Comparison of ENCODE assay signal across 8 cellular contexts in the genomic region with DNA sequence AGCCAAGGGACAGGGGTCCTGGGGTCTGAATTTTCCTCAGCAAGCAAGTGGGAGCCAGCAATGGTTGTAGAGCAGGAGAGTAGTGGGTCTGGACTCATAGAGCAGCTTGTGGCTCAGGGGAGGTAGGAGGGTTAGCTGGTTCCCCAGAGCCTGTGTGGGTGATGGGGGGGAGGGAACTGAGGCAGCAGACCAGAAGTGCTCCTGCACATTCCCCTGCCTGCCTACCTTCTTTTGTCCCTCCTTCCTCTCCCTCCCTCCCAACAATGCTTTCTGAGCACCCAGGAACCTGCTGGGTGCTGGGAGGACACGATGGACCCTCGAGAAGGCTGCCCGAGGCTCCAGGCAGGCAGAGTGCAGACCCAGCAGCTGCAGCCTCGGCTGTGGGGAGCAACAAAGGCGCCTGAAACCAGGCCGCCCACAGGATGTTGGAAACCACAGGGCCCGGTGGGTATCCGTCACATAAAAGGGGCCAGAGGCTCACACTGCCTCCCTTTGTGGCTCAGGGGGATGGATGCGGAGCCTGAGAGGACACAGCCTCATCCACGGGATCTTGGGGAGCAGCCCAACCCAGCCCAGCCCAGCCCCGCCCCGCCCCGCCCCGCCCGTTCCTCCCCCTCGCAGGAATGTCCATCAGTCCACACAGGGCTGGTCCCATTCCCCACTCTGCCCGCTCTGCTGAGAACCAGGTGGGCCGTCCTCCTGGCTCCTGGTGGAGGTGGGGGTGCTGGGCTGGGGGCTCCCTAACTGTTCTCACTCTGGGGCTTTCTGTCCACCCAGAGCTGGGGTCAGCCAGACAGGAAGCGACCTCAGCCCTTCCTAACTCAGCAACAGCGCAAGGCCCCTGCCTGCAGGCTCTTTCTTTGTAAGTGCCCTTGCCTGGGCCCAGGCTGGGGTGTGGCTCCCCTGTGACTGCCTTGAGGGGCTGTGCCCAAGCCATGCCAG. TPM values are rescaled to one million over a fixed set of nuclear protein-coding genes. Genes with fewer than 3 reads are reported as not detected.
DNase-seq lines count a peak whose midpoint lies in the region; ATAC-seq, FAIRE-seq and TF ChIP-seq lines count a peak whose summit lies in the region.

No MANE protein-coding gene starts in this region.

- ATAC-seq in GM18909 (IDR thresholded peaks at IDR 0.05; ENCODE audit: poor library complexity, unreplicated experiment): peak; percentile 74
- peak; percentile 70 for ATAC-seq in HG03066 (IDR thresholded peaks at IDR 0.05; ENCODE audit: low read depth, unreplicated experiment)
- ATAC-seq in pancreas: no peak

- TF ChIP-seq CTCF in pancreas (IDR thresholded peaks at IDR 0.05): no peak

- no peaks in the 10 kb centered on the region for H3K9me3 ChIP-seq in pancreas

- H3K4me3 ChIP-seq in pancreas: no peak overlapping the region

- no peaks in the 10 kb centered on the region for H3K36me3 ChIP-seq in pancreas

- H3K27me3 ChIP-seq in pancreas: no peaks in the 10 kb centered on the region

- no peaks in the 10 kb centered on the region for H3K4me1 ChIP-seq in pancreas

- DNase-seq in T-helper 22 cell (ENCODE audit: low read depth): peak; percentile 29
- peak; percentile 16 for DNase-seq in effector CD4-positive, alpha-beta T cell
- peak; percentile 65 for DNase-seq in stimulated activated CD8-positive, alpha-beta memory T cell treated with anti-CD3 and anti-CD28 coated beads, Interleukin-4, amount 100 ng/mL, for 24 hours (ENCODE audit: low read depth)
- DNase-seq in pancreas: no peak
- DNase-seq in substantia nigra (lab: John Stamatoyannopoulos, UW): no peak
- DNase-seq in NCI-H1930 (lab: John Stamatoyannopoulos, UW): no peak

- intact Hi-C loops in pancreas (cut with DNase I): no loop called here

- 50 to 55% methylated on average over 11 to 20 of the region's 20 CpGs for WGBS in pancreas, 2 donors

- H3K27ac ChIP-seq in pancreas (no peak overlapping the region), substantia nigra (ENCODE audit: low read depth, low read length, poor library complexity, severe bottlenecking) (no peak overlapping the region)

- FAIRE-seq in pancreas (lab: Jason Lieb, UNC): no peak

RNA-seq across cellular contexts. Expression of a gene that starts 1.7 kb away (rescaled TPM):
- under 1 TPM; 0.12 to 0.87 (median 0.51) TPM for total RNA-seq in pancreas
- under 1 TPM; 0.34 to 0.40 TPM for polyA plus RNA-seq in pancreas

RNA-seq across cellular contexts. Expression of a gene that starts 32.5 kb away (rescaled TPM):
- total RNA-seq in pancreas: 1 to 10 TPM in 5 of 6 donors, under 1 TPM in 1; 0.95 to 2.8 (median 1.5) TPM
- 1 to 10 TPM; 2.2 to 3.4 TPM for polyA plus RNA-seq in pancreas

Comparison
In these comparisons a context has a peak if more than half of its experiments do, and no peak if none do; other contexts are left out.
1. ATAC-seq: peak in GM18909 (single experiment) and HG03066 (single experiment); none in pancreas (0 of 4).
2. DNase-seq: peak in T-helper 22 cell (single experiment), effector CD4-positive, alpha-beta T cell (single experiment) and stimulated activated CD8-positive, alpha-beta memory T cell treated with anti-CD3 and anti-CD28 coated beads, Interleukin-4, amount 100 ng/mL, for 24 hours (single experiment); none in pancreas (0 of 6), substantia nigra (0 of 49) and NCI-H1930 (0 of 2).